ENCODE assay signal across 38 cellular contexts in genomic region chr10:50861370-50861769, GRCh38. TPM values are rescaled to one million over a fixed set of nuclear protein-coding genes. Genes with fewer than 3 reads are reported as not detected.
"Had no signal": no experiment of that assay in that cellular context is flagged by ENCODE, and none has a peak within 500 bp of the region (broad histone marks: within the 10 kb centered on the region; RNA-seq: fewer than 3 reads in every experiment).

No MANE protein-coding gene starts in this region.

- H3K4me1 ChIP-seq: adrenal gland, breast epithelium had no signal

- H3K4me3 ChIP-seq: adrenal gland, body of pancreas, breast epithelium had no signal

- ATAC-seq: activated CD8-positive, alpha-beta T cell treated with anti-CD3 and anti-CD28 coated beads for 36 hours; activated T-cell treated with anti-CD3 and anti-CD28 coated beads, Interleukin-2, amount 50 U/mL, for 4 hours; activated T-cell treated with anti-CD3 and anti-CD28 coated beads, Interleukin-2, amount 50 U/mL, for 72 hours; activated T-helper 17 cell treated with anti-CD3 and anti-CD28 coated beads, Interleukin-2, amount 50 U/mL, for 72 hours; body of pancreas; T-cell; T-helper 17 cell had no signal

- H3K27ac ChIP-seq: adrenal gland, body of pancreas, breast epithelium, VCaP had no signal

- DNase-seq: activated B cell treated with CpG ODN at 0.5 μM for 24 hours; activated CD4-positive, alpha-beta memory T cell treated with anti-CD3 and anti-CD28 coated beads for 36 hours; activated CD4-positive, alpha-beta T cell treated with anti-CD3 and anti-CD28 coated beads for 4 hours; activated CD4-positive, alpha-beta T cell treated with anti-CD3 and anti-CD28 coated beads, Interleukin-2, amount 10 ng/mL, durations not matched to agents 24 days and 14 days; activated CD4-positive, alpha-beta T cell treated with anti-CD3 and anti-CD28 coated beads, Interleukin-2, amount 50 U/mL, for 1 hour; activated CD4-positive, alpha-beta T cell treated with anti-CD3 and anti-CD28 coated beads, Interleukin-2, amount 50 U/mL, for 4 hours; activated CD4-positive, CD25-positive, alpha-beta regulatory T cell treated with anti-CD3 and anti-CD28 coated beads, Interleukin-2, amount 50 U/mL, for 72 hours; activated CD8-positive, alpha-beta memory T cell treated with anti-CD3 and anti-CD28 coated beads, Interleukin-2, amount 50 U/mL, for 4 hours; activated CD8-positive, alpha-beta T cell treated with anti-CD3 and anti-CD28 coated beads for 36 hours; activated effector memory CD4-positive, alpha-beta T cell treated with anti-CD3 and anti-CD28 coated beads, Interleukin-2, amount 50 U/mL, for 16 hours; activated gamma-delta T cell treated with Interleukin-2 at 50 U/mL for 16 hours; activated naive CD4-positive, alpha-beta T cell; activated naive CD4-positive, alpha-beta T cell treated with anti-CD3 and anti-CD28 coated beads for 36 hours; activated naive CD4-positive, alpha-beta T cell treated with anti-CD3 and anti-CD28 coated beads, Interleukin-2, amount 50 U/mL, for 16 hours; activated naive CD8-positive, alpha-beta T cell treated with anti-CD3 and anti-CD28 coated beads for 36 hours; activated T-cell treated with anti-CD3 and anti-CD28 coated beads for 4 hours; activated T-cell treated with anti-CD3 and anti-CD28 coated beads, Interleukin-2, amount 50 U/mL, for 1 hour; activated T-cell treated with anti-CD3 and anti-CD28 coated beads, Interleukin-2, amount 50 U/mL, for 4 hours; activated T-cell treated with anti-CD3 and anti-CD28 coated beads, Interleukin-2, amount 50 U/mL, for 72 hours; adrenal gland; amniotic stem cell; aorta; body of pancreas; brain microvascular endothelial cell; central memory CD4-positive, alpha-beta T cell; T-cell; T-helper 17 cell; T1000 had no signal

- FAIRE-seq: astrocyte had no signal

- H3K36me3 ChIP-seq: adrenal gland, brain microvascular endothelial cell, breast epithelium had no signal

- H3K27me3 ChIP-seq: adrenal gland, body of pancreas, brain microvascular endothelial cell, breast epithelium had no signal

- H3K9me3 ChIP-seq: adrenal gland, body of pancreas, breast epithelium had no signal

RNA-seq across cellular contexts. Expression of gene A1CF, which starts 24.1 kb away (rescaled TPM):
- total RNA-seq: activated B cell treated with CpG ODN at 0.5 μM for 24 hours; activated CD4-positive, alpha-beta memory T cell treated with anti-CD3 and anti-CD28 coated beads for 36 hours; activated CD4-positive, alpha-beta T cell treated with anti-CD3 and anti-CD28 coated beads, Interleukin-2, amount 10 ng/mL, durations not matched to agents 24 days and 14 days; activated CD8-positive, alpha-beta memory T cell treated with anti-CD3 and anti-CD28 coated beads for 36 hours; activated CD8-positive, alpha-beta T cell treated with anti-CD3 and anti-CD28 coated beads for 36 hours; activated naive CD4-positive, alpha-beta T cell treated with anti-CD3 and anti-CD28 coated beads for 36 hours; activated naive CD4-positive, alpha-beta T cell treated with anti-CD3 and anti-CD28 coated beads, Interleukin-2, amount 50 U/mL, for 72 hours; activated naive CD8-positive, alpha-beta T cell treated with anti-CD3 and anti-CD28 coated beads for 36 hours; activated T-cell treated with anti-CD3 and anti-CD28 coated beads, Interleukin-2, amount 50 U/mL, for 72 hours; activated T-helper 1 cell treated with anti-CD3 and anti-CD28 coated beads, Interleukin-12 subunit alpha, Interleukin-12 subunit beta, Interleukin-2, Interleukin-4 antibody, amounts not matched to agents 30 ng/mL and 10 ng/mL and 1 ng/mL, durations not matched to agents 14 hours and 24 hours and 36 hours; activated T-helper 17 cell treated with anti-CD3 and anti-CD28 coated beads, Interleukin-2, amount 50 U/mL, for 72 hours; aorta; astrocyte; cardiac septum; T-helper 1 cell treated with Interleukin-12 subunit alpha and Interleukin-12 subunit beta and Interleukin-4 antibody, amounts not matched to agents 30 ng/mL and 1 ng/mL, for 36 hours; T-helper 17 cell; T-helper 2 cell treated with Interferon-gamma antibody and Interleukin-4, amounts not matched to agents 100 ng/mL and 5 ng/mL, for 36 hours had no signal
